ENCODE assay signal across 9 cellular contexts in the genomic region with DNA sequence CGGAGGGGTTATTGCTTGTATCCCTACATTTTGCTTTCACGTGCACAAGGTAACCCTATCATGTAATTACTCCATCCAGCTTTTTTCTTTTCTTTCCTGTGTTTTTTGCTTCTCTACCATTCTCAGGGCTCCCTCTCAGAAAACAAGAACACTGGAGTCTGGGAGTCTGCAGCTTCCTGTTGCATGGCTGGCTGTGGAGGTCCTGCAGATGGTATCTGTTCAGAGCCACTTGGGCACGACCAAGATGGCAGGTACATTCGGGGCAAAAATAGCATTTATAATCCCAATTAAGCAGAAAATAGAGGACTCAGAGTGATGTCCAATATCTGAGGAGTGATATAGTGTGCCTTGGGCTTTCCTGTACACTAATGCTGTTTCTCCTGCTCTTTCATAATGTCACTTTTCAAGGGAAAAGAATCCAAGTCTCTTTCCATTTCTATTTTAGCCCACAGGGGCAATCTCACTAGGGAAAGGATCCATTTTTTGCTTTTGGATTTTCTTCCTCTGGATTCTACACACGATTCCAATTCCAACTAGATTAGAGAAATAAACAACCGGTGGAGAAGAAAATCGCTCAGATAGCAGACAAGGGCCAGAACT. TPM values are rescaled to one million over a fixed set of nuclear protein-coding genes. Genes with fewer than 3 reads are reported as not detected.
DNase-seq lines count a peak whose midpoint lies in the region; TF ChIP-seq lines count a peak whose summit lies in the region.
"Had no signal": no experiment of that assay in that cellular context is flagged by ENCODE, and none has a peak within 500 bp of the region (broad histone marks: within the 10 kb centered on the region; RNA-seq: fewer than 3 reads in every experiment).

No MANE protein-coding gene starts in this region.

- no peak overlapping the region for H3K4me3 ChIP-seq in WERI-Rb-1 (ENCODE audit: low read depth, low read length)
- H3K4me3 ChIP-seq in hepatocyte, result no peak overlapping the region
- peak overlapping the region; percentile 15 to 34 (median 25) for H3K4me3 ChIP-seq in stomach
- no peak overlapping the region for H3K4me3 ChIP-seq in effector memory CD4-positive, alpha-beta T cell (ENCODE audit: insufficient read depth, low read depth, low read length, poor library complexity, severe bottlenecking)

- H3K79me2 ChIP-seq in hepatocyte, result peaks cover 16% of the 10 kb centered on the region

- WGBS in hepatocyte (ENCODE audit: low lambda C conversion rate, missing lambda C conversion rate), result 36% methylated on average over 7 of the region's 7 CpGs
- 13 to 26% (median 14%) methylated on average over 7 of the region's 7 CpGs for WGBS in stomach, 5 donors

- H3K9me2 ChIP-seq in hepatocyte (replicated peaks; ENCODE audit: insufficient read depth), result no peaks in the 10 kb centered on the region

- TF ChIP-seq CTCF in WERI-Rb-1 (IDR thresholded peaks at IDR 0.05; ENCODE audit: low read depth, low read length) (no peak), hepatocyte (IDR thresholded peaks at IDR 0.05; ENCODE audit: poor library complexity) (no peak), stomach (IDR thresholded peaks at IDR 0.05) (no peak)

- intact Hi-C loops in stomach (cut with DNase I; ENCODE audit: low total_unique reads), result no loop called here

- H3K27me3 ChIP-seq in WERI-Rb-1 (ENCODE audit: insufficient read depth, low read depth, severe bottlenecking) (no peaks in the 10 kb centered on the region), hepatocyte (no peaks in the 10 kb centered on the region), stomach (no peaks in the 10 kb centered on the region)
- H3K27me3 ChIP-seq in effector memory CD4-positive, alpha-beta T cell (replicated peaks; ENCODE audit: control insufficient read depth, insufficient read depth, low read length, poor library complexity, severe bottlenecking), result no peaks in the 10 kb centered on the region

- peak overlapping the region; percentile 73 for H3K4me2 ChIP-seq in hepatocyte

- H3K9me3 ChIP-seq in WERI-Rb-1 (ENCODE audit: severe bottlenecking) (no peaks in the 10 kb centered on the region), hepatocyte (ENCODE audit: low read depth) (no peaks in the 10 kb centered on the region), stomach (no peaks in the 10 kb centered on the region)
- no peaks in the 10 kb centered on the region for H3K9me3 ChIP-seq in effector memory CD4-positive, alpha-beta T cell (ENCODE audit: control insufficient read depth, low read length)

- H3K27ac ChIP-seq in WERI-Rb-1, result peak overlapping the region; percentile 41
- H3K27ac ChIP-seq in hepatocyte, result peak overlapping the region; percentile 84
- peak overlapping the region; percentile 68 to 97 (median 86) for H3K27ac ChIP-seq in stomach
- no peak overlapping the region for H3K27ac ChIP-seq in effector memory CD4-positive, alpha-beta T cell (ENCODE audit: insufficient read depth, low read length, poor library complexity, severe bottlenecking)

- DNase-seq in NCI-H2107 treated with DMSO at 0.1 percent for 48 hours (lab: John Stamatoyannopoulos, UW; ENCODE audit: unreplicated experiment), result peak; percentile 66
- DNase-seq in NCI-H2107 (lab: John Stamatoyannopoulos, UW), result no peak
- no peak for DNase-seq in WERI-Rb-1
- DNase-seq in hepatocyte (ENCODE audit: low spot score), result no peak
- DNase-seq in stomach, result no peak
- DNase-seq in occipital lobe (lab: John Stamatoyannopoulos, UW), result no peak
- no peak for DNase-seq in NCI-H526 treated with DMSO at 0.1 percent for 48 hours (lab: John Stamatoyannopoulos, UW)
- no peak for DNase-seq in effector memory CD4-positive, alpha-beta T cell
- DNase-seq: activated CD4-positive, alpha-beta memory T cell treated with anti-CD3 and anti-CD28 coated beads, Interleukin-2, amount 10 ng/mL, durations not matched to agents 7 days and 5 days had no signal

- no peak for TF ChIP-seq POLR2A in stomach (IDR thresholded peaks at IDR 0.05)

- peaks cover 29% of the 10 kb centered on the region for H3K4me1 ChIP-seq in hepatocyte (ENCODE audit: insufficient read depth)
- H3K4me1 ChIP-seq in stomach, result peaks cover 42 to 85% (median 69%) of the 10 kb centered on the region in 4 donors
- peaks cover 4% of the 10 kb centered on the region for H3K4me1 ChIP-seq in effector memory CD4-positive, alpha-beta T cell (ENCODE audit: control insufficient read depth, insufficient read depth, low read length, poor library complexity, severe bottlenecking)

- no peak for TF ChIP-seq EP300 in stomach (IDR thresholded peaks at IDR 0.05)

- H2AFZ ChIP-seq in hepatocyte, result peak overlapping the region; percentile 20

- no peaks in the 10 kb centered on the region; the same call in 1 of the 2 replicates for H3K36me3 ChIP-seq in WERI-Rb-1
- no peaks in the 10 kb centered on the region for H3K36me3 ChIP-seq in hepatocyte (replicated peaks; ENCODE audit: insufficient read depth, low read depth)
- H3K36me3 ChIP-seq in stomach, result no peaks in the 10 kb centered on the region
- no peaks in the 10 kb centered on the region for H3K36me3 ChIP-seq in effector memory CD4-positive, alpha-beta T cell (ENCODE audit: control insufficient read depth, insufficient read depth, low read length)

- H4K20me1 ChIP-seq in hepatocyte (ENCODE audit: insufficient read depth, poor library complexity, severe bottlenecking), result peaks cover 6% of the 10 kb centered on the region

RNA-seq across cellular contexts. Expression of a gene that starts 3.2 kb away (rescaled TPM):
- total RNA-seq in hepatocyte, result 35.3 and 38.5 TPM in 2 replicates
- 44.0 and 45.8 TPM in 2 replicates for polyA plus RNA-seq in hepatocyte
- total RNA-seq in stomach, result 100 to 1,000 TPM in 2 of 5 donors, 10 to 100 TPM in 3; 43.7 to 135 (median 75.6) TPM
- polyA plus RNA-seq in stomach, result 10 to 100 TPM; 26.4 to 43.8 (median 26.6) TPM
- 18.7 TPM for total RNA-seq in occipital lobe

RNA-seq across cellular contexts. Expression of a gene that starts 29.2 kb away (rescaled TPM):
- 12.6 and 13.1 TPM in 2 replicates for total RNA-seq in hepatocyte
- polyA plus RNA-seq in hepatocyte, result 10.1 and 15.6 TPM in 2 replicates
- 10 to 100 TPM in 4 of 5 donors, 1 to 10 TPM in 1; 7.2 to 86.9 (median 25.0) TPM for total RNA-seq in stomach
- 1 to 10 TPM; 5.1 to 6.7 (median 6.7) TPM for polyA plus RNA-seq in stomach
- 28.2 TPM for total RNA-seq in occipital lobe

Comparison
In these comparisons a context has a peak if more than half of its experiments do, and no peak if none do; other contexts are left out.
1. H3K4me3 ChIP-seq: peak in stomach (4 of 4); none in WERI-Rb-1 (single experiment), hepatocyte (single experiment) and effector memory CD4-positive, alpha-beta T cell (single experiment).